5 cellular contexts compared by ENCODE assay signal in the genomic region with DNA sequence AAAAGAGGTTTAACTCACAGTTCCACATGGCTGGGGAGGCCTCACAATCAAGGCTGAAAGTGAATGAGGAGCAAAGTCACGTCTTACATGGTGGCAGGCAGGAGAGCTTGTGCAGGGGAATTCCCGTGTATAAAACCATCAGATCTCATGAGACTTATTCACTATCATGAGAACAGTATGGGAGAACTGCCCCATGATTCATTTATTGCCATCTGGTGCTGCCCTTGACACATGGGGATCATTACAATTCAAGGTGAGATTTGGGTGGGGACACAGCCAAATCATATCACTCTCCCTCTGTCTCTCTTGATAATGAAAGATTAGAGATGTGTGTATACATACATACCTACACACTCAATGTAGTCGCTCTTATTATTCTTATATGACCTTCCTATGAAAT.
DNase-seq lines count a peak whose midpoint lies in the region; ATAC-seq, FAIRE-seq and TF ChIP-seq lines count a peak whose summit lies in the region.
"Not testable (repeated sequence)": the region's sequence is repeated elsewhere in the genome, so short reads cannot be mapped to it uniquely, and the experiment has no call there.

No MANE protein-coding gene starts in this region.

- BruUV-seq in K562 (replicated peaks; lab: Mats Ljungman, UMichigan): not testable (repeated sequence)

- not testable (repeated sequence) for TF ChIP-seq RAD21 in K562 (CRISPR knock-in tag; conservative IDR thresholded peaks at IDR 0.05 in 1 of 2, IDR thresholded peaks at IDR 0.05 in 1 of 2)

- not testable (repeated sequence) for DNase-seq in activated T-cell treated with anti-CD3 and anti-CD28 coated beads, Interleukin-2, amount 50 U/mL, for 4 hours; activated naive CD4-positive, alpha-beta T cell treated with anti-CD3 and anti-CD28 coated beads, Interleukin-2, amount 50 U/mL, for 72 hours (ENCODE audit: low spot score in 2 of 2); K562 (ENCODE audit: extremely low read depth in 1 of 4, low spot score in 3 of 4); mucosa of descending colon

- not testable (repeated sequence) for H3K79me2 ChIP-seq in K562 (ENCODE audit: control insufficient read depth, insufficient read depth, low read length)

- not testable (repeated sequence) for H3K4me3 Mint-ChIP-seq in activated T-cell treated with anti-CD3 and anti-CD28 coated beads, Interleukin-2, amount 50 U/mL, for 4 hours
- peak overlapping the region; percentile 84 for H3K4me3 Mint-ChIP-seq in activated T-helper 17 cell treated with anti-CD3 and anti-CD28 coated beads, Interleukin-2, amount 50 U/mL, for 72 hours

- WGBS in K562 (ENCODE audit: insufficient coverage, low coverage, missing lambda C conversion rate): 14% methylated on average over 3 of the region's 3 CpGs

- not testable (repeated sequence) for TF ChIP-seq CTCF in K562 (IDR thresholded peaks at IDR 0.05 in 2 of 3, conservative IDR thresholded peaks at IDR 0.05 in 1 of 3; ENCODE audit: insufficient read depth in 2 of 3, low read depth in 1 of 3, low read length in 3 of 3); mucosa of descending colon (IDR thresholded peaks at IDR 0.05)

- not testable (repeated sequence) for H3K9ac ChIP-seq in K562 (ENCODE audit: insufficient read depth in 1 of 2, low read depth in 2 of 2, low read length in 2 of 2)

- not testable (repeated sequence) for H3K9me3 ChIP-seq in K562 (replicated peaks; ENCODE audit: control insufficient read depth, insufficient read depth, low read depth, low read length); mucosa of descending colon

- CTCF ChIA-PET in K562 (lab: Yijun Ruan, JAX; ENCODE audit: low intra/inter-chr PET ratio): not testable (repeated sequence)

- in situ Hi-C loops in K562 (cut with MboI): not testable (repeated sequence)

- not testable (repeated sequence) for H3K36me3 ChIP-seq in K562 (ENCODE audit: control insufficient read depth, insufficient read depth, low read length); mucosa of descending colon (ENCODE audit: low read depth)

- ATAC-seq in activated T-cell treated with anti-CD3 and anti-CD28 coated beads, Interleukin-2, amount 50 U/mL, for 4 hours: peak; percentile 23 to 35
- peak; percentile 96 for ATAC-seq in activated T-helper 17 cell treated with anti-CD3 and anti-CD28 coated beads, Interleukin-2, amount 50 U/mL, for 72 hours (replicated peaks)
- peak; percentile 67 to 93 for ATAC-seq in activated naive CD4-positive, alpha-beta T cell treated with anti-CD3 and anti-CD28 coated beads, Interleukin-2, amount 50 U/mL, for 72 hours
- not testable (repeated sequence) for ATAC-seq in K562
- peak; percentile 24 for ATAC-seq in mucosa of descending colon

- intact Hi-C loops in K562 (cut with micrococcal nuclease); mucosa of descending colon (cut with DNase I, micrococcal nuclease): not testable (repeated sequence)

- not testable (repeated sequence) for H2AFZ ChIP-seq in K562 (ENCODE audit: low read depth, low read length)

- not testable (repeated sequence) for H3K27me3 ChIP-seq in K562 (ENCODE audit: control insufficient read depth in 2 of 2, insufficient read depth in 2 of 2, low read length in 2 of 2)

- not testable (repeated sequence) for H3K27me3 Mint-ChIP-seq in activated T-cell treated with anti-CD3 and anti-CD28 coated beads, Interleukin-2, amount 50 U/mL, for 4 hours (ENCODE audit: low read depth); activated T-helper 17 cell treated with anti-CD3 and anti-CD28 coated beads, Interleukin-2, amount 50 U/mL, for 72 hours

- H3K4me3 ChIP-seq in K562, mucosa of descending colon: not testable (repeated sequence)

- TF ChIP-seq POLR2A in K562 (conservative IDR thresholded peaks at IDR 0.05): not testable (repeated sequence)

- not testable (repeated sequence) for H3K4me1 Mint-ChIP-seq in activated T-cell treated with anti-CD3 and anti-CD28 coated beads, Interleukin-2, amount 50 U/mL, for 4 hours (ENCODE audit: low read depth); activated T-helper 17 cell treated with anti-CD3 and anti-CD28 coated beads, Interleukin-2, amount 50 U/mL, for 72 hours

- POLR2A ChIA-PET in K562 (lab: Yijun Ruan, JAX): not testable (repeated sequence)

- H3K4me2 ChIP-seq in K562 (ENCODE audit: insufficient read depth, low read length): not testable (repeated sequence)

- not testable (repeated sequence) for FAIRE-seq in K562 (lab: Jason Lieb, UNC)

- peak overlapping the region; percentile 97 for H3K27ac Mint-ChIP-seq in activated T-helper 17 cell treated with anti-CD3 and anti-CD28 coated beads, Interleukin-2, amount 50 U/mL, for 72 hours
- H3K27ac Mint-ChIP-seq in activated naive CD4-positive, alpha-beta T cell treated with anti-CD3 and anti-CD28 coated beads, Interleukin-2, amount 50 U/mL, for 72 hours: peak overlapping the region in 1 of 2 donors; percentile 8

- H3K9me1 ChIP-seq in K562 (ENCODE audit: control insufficient read depth, insufficient read depth, low read length): not testable (repeated sequence)

- H3K4me1 ChIP-seq in K562 (replicated peaks in 1 of 2; ENCODE audit: control insufficient read depth in 2 of 2, insufficient read depth in 2 of 2, low read length in 2 of 2); mucosa of descending colon (ENCODE audit: low read depth): not testable (repeated sequence)

- H3K9me3 Mint-ChIP-seq in activated T-cell treated with anti-CD3 and anti-CD28 coated beads, Interleukin-2, amount 50 U/mL, for 4 hours: not testable (repeated sequence)
- peaks cover 13% of the 10 kb centered on the region for H3K9me3 Mint-ChIP-seq in activated T-helper 17 cell treated with anti-CD3 and anti-CD28 coated beads, Interleukin-2, amount 50 U/mL, for 72 hours
- H3K9me3 Mint-ChIP-seq in activated naive CD4-positive, alpha-beta T cell treated with anti-CD3 and anti-CD28 coated beads, Interleukin-2, amount 50 U/mL, for 72 hours: peaks cover 8 to 30% of the 10 kb centered on the region in 2 donors

- H3K27ac ChIP-seq in K562 (ENCODE audit: extremely low read depth, low read depth, low read length): not testable (repeated sequence)

- not testable (repeated sequence) for H3K36me3 Mint-ChIP-seq in activated T-cell treated with anti-CD3 and anti-CD28 coated beads, Interleukin-2, amount 50 U/mL, for 4 hours (ENCODE audit: insufficient read depth); activated T-helper 17 cell treated with anti-CD3 and anti-CD28 coated beads, Interleukin-2, amount 50 U/mL, for 72 hours (ENCODE audit: low read depth)
- H3K36me3 Mint-ChIP-seq in activated naive CD4-positive, alpha-beta T cell treated with anti-CD3 and anti-CD28 coated beads, Interleukin-2, amount 50 U/mL, for 72 hours: peaks cover 17 to 44% of the 10 kb centered on the region in 2 donors

- TF ChIP-seq EP300 in K562 (IDR thresholded peaks at IDR 0.05; ENCODE audit: low read length): not testable (repeated sequence)

- H4K20me1 ChIP-seq in K562 (replicated peaks; ENCODE audit: control insufficient read depth, insufficient read depth, low read length): not testable (repeated sequence)

TF ChIP-seq in K562, 482 proteins besides CTCF, POLR2A, EP300 and RAD21:
- peak; percentile 80 for TF ChIP-seq ZNF431 (CRISPR knock-in tag; IDR thresholded peaks at IDR 0.05)
TF ChIP-seq in K562: peak in this region for 1; not testable (repeated sequence) for 481.
